In the genomic region with DNA sequence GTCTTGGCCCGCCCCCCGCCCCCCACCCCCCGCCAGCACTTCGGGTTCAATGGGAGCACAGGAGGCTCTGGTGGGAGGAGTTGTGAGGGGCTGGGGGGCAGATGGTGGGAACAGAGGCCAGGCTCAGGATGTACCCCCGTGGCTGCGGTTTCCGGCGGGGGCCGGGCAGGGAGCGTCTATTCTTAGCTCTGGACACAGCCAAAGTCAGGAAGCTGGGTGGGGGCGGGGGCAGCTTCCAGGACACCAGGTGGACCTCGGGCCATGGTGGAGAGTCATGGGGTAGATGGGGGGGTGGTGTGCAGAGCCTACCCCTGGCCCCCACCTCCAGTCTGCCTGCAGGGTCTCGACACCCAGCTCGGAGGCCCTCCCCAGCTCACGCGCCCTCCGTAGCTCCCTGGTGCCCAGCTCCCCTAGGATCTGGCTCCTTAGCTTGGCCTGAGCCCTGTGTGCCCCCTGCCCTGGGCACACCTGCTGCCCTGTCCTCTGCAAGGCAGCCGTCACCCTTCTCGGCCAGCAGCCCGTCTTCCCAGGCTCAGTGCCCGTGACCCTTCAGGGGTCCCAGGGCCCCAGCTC, we compare ENCODE assay signal across 14 cellular contexts. TPM values are rescaled to one million over a fixed set of nuclear protein-coding genes. Genes with fewer than 3 reads are reported as not detected.
DNase-seq lines count a peak whose midpoint lies in the region; ATAC-seq and TF ChIP-seq lines count a peak whose summit lies in the region.
"Had no signal": no experiment of that assay in that cellular context is flagged by ENCODE, and none has a peak within 500 bp of the region (broad histone marks: within the 10 kb centered on the region; RNA-seq: fewer than 3 reads in every experiment).

No MANE protein-coding gene starts in this region.

- no peak for TF ChIP-seq POLR2A in stomach (IDR thresholded peaks at IDR 0.05)

- peaks cover 61% of the 10 kb centered on the region for H3K4me1 ChIP-seq in left ventricle myocardium inferior
- peaks cover 13 to 68% (median 55%) of the 10 kb centered on the region in 4 donors for H3K4me1 ChIP-seq in stomach

- H3K9me3 ChIP-seq in left ventricle myocardium inferior (replicated peaks) = no peaks in the 10 kb centered on the region
- H3K9me3 ChIP-seq in stomach = no peaks in the 10 kb centered on the region

- H3K27ac ChIP-seq in left ventricle myocardium inferior (replicated peaks) = peak overlapping the region; percentile 92
- peak overlapping the region; percentile 5 to 85 (median 75) for H3K27ac ChIP-seq in stomach

- TF ChIP-seq CTCF in left ventricle myocardium inferior (IDR thresholded peaks at IDR 0.05; ENCODE audit: borderline replicate concordance) (no peak), stomach (IDR thresholded peaks at IDR 0.05) (no peak), omental fat pad (IDR thresholded peaks at IDR 0.05) (no peak)

- WGBS in stomach, 5 donors = 35 to 73% (median 66%) methylated on average over 9 to 21 of the region's 21 CpGs

- DNase-seq in GF-D8 (lab: John Stamatoyannopoulos, UW) = peak; percentile 74
- peak; percentile 69 for DNase-seq in RPMI7951 (ENCODE audit: low read depth)
- peak; percentile 58 for DNase-seq in left ventricle myocardium inferior
- DNase-seq in stomach = no peak
- no peak for DNase-seq in DMS153 treated with DMSO at 0.1 percent for 48 hours (lab: John Stamatoyannopoulos, UW; ENCODE audit: unreplicated experiment)
- no peak for DNase-seq in omental fat pad (ENCODE audit: low spot score)
- DNase-seq in foreskin melanocyte = no peak
- DNase-seq in NCI-H2081 treated with DMSO at 0.1 percent for 48 hours (lab: John Stamatoyannopoulos, UW) = no peak
- DNase-seq: activated naive CD4-positive, alpha-beta T cell treated with anti-CD3 and anti-CD28 coated beads for 36 hours; CD4-positive, alpha-beta T cell; erythroblast; NCI-H1930; stimulated activated CD4-positive, alpha-beta T cell treated with anti-CD3 and anti-CD28 coated beads, Interleukin-2, amount 100 ng/mL, for 24 hours had no signal

- H3K4me3 ChIP-seq in left ventricle myocardium inferior = peak overlapping the region; percentile 4
- no peak overlapping the region for H3K4me3 ChIP-seq in stomach

- intact Hi-C loops in left ventricle myocardium inferior (cut with micrococcal nuclease) = no loop called here
- intact Hi-C loops in stomach (cut with DNase I; ENCODE audit: low total_unique reads) = no loop called here

- ATAC-seq in omental fat pad (ENCODE audit: low FRiP score) = no peak

- H3K36me3 ChIP-seq in left ventricle myocardium inferior = peaks cover 30% of the 10 kb centered on the region
- peaks cover 22 to 39% (median 37%) of the 10 kb centered on the region in 4 donors for H3K36me3 ChIP-seq in stomach

- H3K27me3 ChIP-seq in left ventricle myocardium inferior (ENCODE audit: low read depth) = peaks cover 26% of the 10 kb centered on the region
- H3K27me3 ChIP-seq in stomach = peaks cover 0 to 31% (median 4%) of the 10 kb centered on the region in 3 donors

- TF ChIP-seq EP300 in stomach (IDR thresholded peaks at IDR 0.05) = no peak

RNA-seq across cellular contexts. Expression of a gene that starts 2.2 kb away (rescaled TPM):
- total RNA-seq in RPMI7951 (2014; rRNA removed; shearing (Covaris generic)) = 4.3 and 4.4 TPM in 2 replicates
- total RNA-seq in left ventricle myocardium inferior = 2.3 TPM
- 1 to 10 TPM in 1 of 5 donors, under 1 TPM in 1, not detected in 3; 0.37 to 1.0 TPM for total RNA-seq in stomach
- polyA plus RNA-seq in stomach = 1 to 10 TPM in 2 of 3 donors, under 1 TPM in 1; 0.50 to 2.6 (median 1.2) TPM
- 1 to 10 TPM in 2 of 4 donors, under 1 TPM in 2; 0.65 to 1.8 (median 1.1) TPM for total RNA-seq in omental fat pad
- total RNA-seq: progenitor cell of endocrine pancreas had no signal

RNA-seq across cellular contexts. Expression of a gene that starts 17.8 kb away (rescaled TPM):
- 16.5 and 21.6 TPM in 2 replicates for total RNA-seq in RPMI7951 (2014; rRNA removed; shearing (Covaris generic))
- total RNA-seq in left ventricle myocardium inferior (14.5 TPM), stomach (100 to 1,000 TPM in 1 of 5 donors, 10 to 100 TPM in 3, 1 to 10 TPM in 1; 9.8 to 180 (median 19.4) TPM), omental fat pad (10 to 100 TPM; 14.4 to 31.1 (median 22.5) TPM)
- 10 to 100 TPM; 10.2 to 13.9 (median 12.4) TPM for polyA plus RNA-seq in stomach

RNA-seq across cellular contexts. Expression of a gene that starts 23.6 kb away (rescaled TPM):
- 0.49 and 0.96 TPM in 2 replicates for total RNA-seq in RPMI7951 (2014; rRNA removed; shearing (Covaris generic))
- 1.6 TPM for total RNA-seq in left ventricle myocardium inferior
- 1 to 10 TPM in 1 of 5 donors, not detected in 4; 2.9 TPM for total RNA-seq in stomach
- 1 to 10 TPM in 2 of 3 donors, under 1 TPM in 1; 0.75 to 2.0 (median 1.1) TPM for polyA plus RNA-seq in stomach
- 1 to 10 TPM in 2 of 4 donors, under 1 TPM in 2; 0.56 to 3.0 (median 1.0) TPM for total RNA-seq in omental fat pad
- total RNA-seq: progenitor cell of endocrine pancreas had no signal

RNA-seq across cellular contexts. Expression of a gene that starts 36.1 kb away (rescaled TPM):
- 135 and 192 TPM in 2 replicates for total RNA-seq in RPMI7951 (2014; rRNA removed; shearing (Covaris generic))
- 34.8 TPM for total RNA-seq in left ventricle myocardium inferior
- total RNA-seq in stomach = 100 to 1,000 TPM in 3 of 5 donors, 10 to 100 TPM in 2; 39.8 to 638 (median 160) TPM
- 100 to 1,000 TPM in 1 of 3 donors, 10 to 100 TPM in 2; 79.5 to 103 (median 80.6) TPM for polyA plus RNA-seq in stomach
- total RNA-seq in omental fat pad = 10 to 100 TPM; 60.4 to 95.8 (median 66.5) TPM

RNA-seq across cellular contexts. Expression of a gene that starts 51.5 kb away (rescaled TPM):
- total RNA-seq in RPMI7951 (2014; rRNA removed; shearing (Covaris generic)) = 205 and 240 TPM in 2 replicates
- total RNA-seq in left ventricle myocardium inferior (23.5 TPM), stomach (10 to 100 TPM in 4 of 5 donors, under 1 TPM in 1; 0.58 to 96.4 (median 62.5) TPM), omental fat pad (100 to 1,000 TPM in 1 of 4 donors, 10 to 100 TPM in 3; 27.7 to 127 (median 53.3) TPM)
- polyA plus RNA-seq in stomach = 10 to 100 TPM in 2 of 3 donors, 1 to 10 TPM in 1; 8.2 to 35.6 (median 34.1) TPM

Comparison
In these comparisons a context has a peak if more than half of its experiments do, and no peak if none do; other contexts are left out.
1. DNase-seq: peak in GF-D8 (single experiment), RPMI7951 (single experiment) and left ventricle myocardium inferior (single experiment); none in stomach (single experiment), DMS153 treated with DMSO at 0.1 percent for 48 hours (single experiment), omental fat pad (single experiment), foreskin melanocyte (single experiment) and NCI-H2081 treated with DMSO at 0.1 percent for 48 hours (single experiment).